In the genomic region with DNA sequence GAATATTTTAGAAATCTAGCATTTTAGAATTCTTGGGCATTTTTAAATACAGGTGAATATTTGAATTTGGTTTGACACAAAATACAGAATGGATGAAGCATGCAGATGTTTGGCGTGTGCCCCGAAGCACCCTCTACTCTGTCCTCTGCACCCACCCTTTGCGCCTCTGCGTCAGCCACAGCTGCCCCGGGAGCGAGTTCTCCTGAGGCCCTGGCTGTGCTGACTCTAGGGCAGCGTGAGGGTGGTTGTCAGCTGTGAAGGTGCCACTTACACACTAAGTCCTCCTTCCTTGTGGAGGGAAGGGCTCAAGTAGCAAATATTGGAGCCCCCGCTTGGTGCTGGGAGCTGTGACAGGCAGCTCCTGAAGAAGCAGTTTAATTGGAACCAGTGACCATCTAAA, we compare ENCODE assay signal across 14 cellular contexts. TPM values are rescaled to one million over a fixed set of nuclear protein-coding genes. Genes with fewer than 3 reads are reported as not detected.
DNase-seq lines count a peak whose midpoint lies in the region; ATAC-seq, FAIRE-seq and TF ChIP-seq lines count a peak whose summit lies in the region.
"Had no signal": no experiment of that assay in that cellular context is flagged by ENCODE, and none has a peak within 500 bp of the region (broad histone marks: within the 10 kb centered on the region; RNA-seq: fewer than 3 reads in every experiment).

No MANE protein-coding gene starts in this region.

- no peaks in the 10 kb centered on the region for H3K27me3 Mint-ChIP-seq in CD8-positive, alpha-beta T cell (ENCODE audit: low read depth)
- H3K27me3 Mint-ChIP-seq in WTC11 (ENCODE audit: low read depth): no peaks in the 10 kb centered on the region
- H3K27me3 Mint-ChIP-seq: activated naive CD4-positive, alpha-beta T cell treated with anti-CD3 and anti-CD28 coated beads, Interleukin-2, amount 10 ng/mL, durations not matched to agents 7 days and 5 days had no signal

- no peak overlapping the region for H3K27ac ChIP-seq in CD8-positive, alpha-beta T cell (ENCODE audit: low read depth, low read length)
- H3K27ac ChIP-seq in heart left ventricle (peak overlapping the region in 5 of 12 donors; percentile 0 to 54 (median 25)), psoas muscle (no peak overlapping the region)

- no peaks in the 10 kb centered on the region for H3K9me3 Mint-ChIP-seq in CD8-positive, alpha-beta T cell
- no peaks in the 10 kb centered on the region for H3K9me3 Mint-ChIP-seq in WTC11
- H3K9me3 Mint-ChIP-seq: activated naive CD4-positive, alpha-beta T cell treated with anti-CD3 and anti-CD28 coated beads, Interleukin-2, amount 10 ng/mL, durations not matched to agents 7 days and 5 days had no signal

- FAIRE-seq in urothelium cell line (lab: Jason Lieb, UNC): no peak

- TF ChIP-seq CTCF in CD8-positive, alpha-beta T cell (IDR thresholded peaks at IDR 0.05): no peak
- TF ChIP-seq CTCF in WTC11 (IDR thresholded peaks at IDR 0.05): no peak
- no peak for TF ChIP-seq CTCF in heart left ventricle (IDR thresholded peaks at IDR 0.05)
- TF ChIP-seq CTCF in psoas muscle (IDR thresholded peaks at IDR 0.05): no peak

- H3K27me3 ChIP-seq in CD8-positive, alpha-beta T cell (ENCODE audit: insufficient read depth, low read length): no peaks in the 10 kb centered on the region
- H3K27me3 ChIP-seq in heart left ventricle: no peaks in the 10 kb centered on the region
- no peaks in the 10 kb centered on the region for H3K27me3 ChIP-seq in psoas muscle (ENCODE audit: insufficient read depth in 3 of 3, low read length in 2 of 3)
- H3K27me3 ChIP-seq: tibial nerve had no signal

- no peak for DNase-seq in CD8-positive, alpha-beta T cell
- DNase-seq in WTC11 (ENCODE audit: low spot score) (no peak), heart left ventricle (no peak), psoas muscle (no peak), urothelium cell line (ENCODE audit: low spot score) (no peak), NCI-H748 treated with DMSO at 0.1 percent for 48 hours (lab: John Stamatoyannopoulos, UW) (no peak)
- DNase-seq: activated naive CD4-positive, alpha-beta T cell treated with anti-CD3 and anti-CD28 coated beads, Interleukin-2, amount 10 ng/mL, durations not matched to agents 7 days and 5 days; DMS79 treated with DMSO at 0.1 percent for 48 hours; HCEC 1CT; stimulated activated CD4-positive, alpha-beta T cell treated with anti-CD3 and anti-CD28 coated beads, Interleukin-15, amount 100 ng/mL, for 24 hours had no signal

- ATAC-seq in CD8-positive, alpha-beta T cell: no peak
- ATAC-seq in WTC11 (no peak), heart left ventricle (peak in 3 of 4 donors; percentile 38 to 49 (median 40)), psoas muscle (peak in 2 of 4 donors; percentile 22 to 31), GM19351 (IDR thresholded peaks at IDR 0.05; ENCODE audit: unreplicated experiment) (no peak), HG02623 (IDR thresholded peaks at IDR 0.05; ENCODE audit: unreplicated experiment) (no peak)

- WGBS in heart left ventricle, 4 donors: 64 to 65% (median 65%) methylated on average over 8 of the region's 8 CpGs
- 83 to 89% (median 84%) methylated on average over 8 of the region's 8 CpGs for WGBS in psoas muscle, 3 donors

- H3K36me3 Mint-ChIP-seq in CD8-positive, alpha-beta T cell: peaks cover 63% of the 10 kb centered on the region
- H3K36me3 Mint-ChIP-seq in WTC11: peaks cover 52% of the 10 kb centered on the region

- CTCF ChIA-PET in CD8-positive, alpha-beta T cell (lab: Charles Lee): interaction anchor here (0.9 kb wide), 1 partner anchor 402 kb away, joined by 4 read pairs; no protein-coding TSS in a partner anchor
- CTCF ChIA-PET in WTC11 (lab: Charles Lee): interaction anchor here (0.6 to 0.9 kb wide), 2 partner anchors 37 to 334 kb away, joined by 3 to 4 read pairs; no protein-coding TSS in a partner anchor

- no peak overlapping the region for H3K4me3 Mint-ChIP-seq in CD8-positive, alpha-beta T cell
- H3K4me3 Mint-ChIP-seq in WTC11: no peak overlapping the region
- H3K4me3 Mint-ChIP-seq: activated naive CD4-positive, alpha-beta T cell treated with anti-CD3 and anti-CD28 coated beads, Interleukin-2, amount 10 ng/mL, durations not matched to agents 7 days and 5 days had no signal

- H3K4me1 Mint-ChIP-seq in CD8-positive, alpha-beta T cell (ENCODE audit: low read depth): peaks cover 31% of the 10 kb centered on the region
- peaks cover 20% of the 10 kb centered on the region for H3K4me1 Mint-ChIP-seq in WTC11

- H3K4me3 ChIP-seq in CD8-positive, alpha-beta T cell (ENCODE audit: low read depth, low read length): no peak overlapping the region
- peak overlapping the region in 3 of 12 donors; percentile 14 to 20 (median 17) for H3K4me3 ChIP-seq in heart left ventricle
- H3K4me3 ChIP-seq in psoas muscle: peak overlapping the region; percentile 8
- H3K4me3 ChIP-seq: SK-N-MC, tibial nerve had no signal

- no peak for TF ChIP-seq POLR2A in heart left ventricle (IDR thresholded peaks at IDR 0.05)

- intact Hi-C loops in CD8-positive, alpha-beta T cell (cut with DNase I, micrococcal nuclease): no loop called here
- intact Hi-C loops in heart left ventricle (cut with DNase I) (loop anchor here in 1 of 10 donors (5.0 kb wide), 1 partner anchor 33 kb away; no protein-coding TSS in a partner anchor), psoas muscle (cut with DNase I) (no loop called here)

- POLR2A ChIA-PET in CD8-positive, alpha-beta T cell (lab: Charles Lee): interaction anchor here (0.6 to 1.1 kb wide), 2 partner anchors 18 to 272 kb away, joined by 3 to 4 read pairs; no protein-coding TSS in a partner anchor
- POLR2A ChIA-PET in WTC11 (lab: Charles Lee): no interaction called here

- peaks cover 10% of the 10 kb centered on the region for H3K4me1 ChIP-seq in CD8-positive, alpha-beta T cell (ENCODE audit: insufficient read depth, low read length)
- H3K4me1 ChIP-seq in heart left ventricle: peaks cover 13 to 64% (median 57%) of the 10 kb centered on the region in 12 donors
- peaks cover 48% of the 10 kb centered on the region for H3K4me1 ChIP-seq in psoas muscle

- H3K36me3 ChIP-seq in CD8-positive, alpha-beta T cell (ENCODE audit: insufficient read depth, low read length): peaks cover 28% of the 10 kb centered on the region
- H3K36me3 ChIP-seq in heart left ventricle (peaks cover 0 to 73% (median 44%) of the 10 kb centered on the region in 9 donors), psoas muscle (ENCODE audit: insufficient read depth in 1 of 2, low read depth in 1 of 2) (peaks cover 4 to 47% of the 10 kb centered on the region in 2 donors)

- no peaks in the 10 kb centered on the region for H3K9me3 ChIP-seq in CD8-positive, alpha-beta T cell (ENCODE audit: low read length)
- no peaks in the 10 kb centered on the region for H3K9me3 ChIP-seq in heart left ventricle
- no peaks in the 10 kb centered on the region for H3K9me3 ChIP-seq in psoas muscle
- H3K9me3 ChIP-seq: tibial nerve had no signal

- H3K27ac Mint-ChIP-seq in CD8-positive, alpha-beta T cell: peak overlapping the region; percentile 57
- H3K27ac Mint-ChIP-seq in WTC11: peak overlapping the region; percentile 92; the same call in 1 of the 2 replicates

TF ChIP-seq in WTC11, 78 proteins besides CTCF, POLR2A, EP300 and RAD21 (continues in another document):
- TF ChIP-seq, protein P1, sequence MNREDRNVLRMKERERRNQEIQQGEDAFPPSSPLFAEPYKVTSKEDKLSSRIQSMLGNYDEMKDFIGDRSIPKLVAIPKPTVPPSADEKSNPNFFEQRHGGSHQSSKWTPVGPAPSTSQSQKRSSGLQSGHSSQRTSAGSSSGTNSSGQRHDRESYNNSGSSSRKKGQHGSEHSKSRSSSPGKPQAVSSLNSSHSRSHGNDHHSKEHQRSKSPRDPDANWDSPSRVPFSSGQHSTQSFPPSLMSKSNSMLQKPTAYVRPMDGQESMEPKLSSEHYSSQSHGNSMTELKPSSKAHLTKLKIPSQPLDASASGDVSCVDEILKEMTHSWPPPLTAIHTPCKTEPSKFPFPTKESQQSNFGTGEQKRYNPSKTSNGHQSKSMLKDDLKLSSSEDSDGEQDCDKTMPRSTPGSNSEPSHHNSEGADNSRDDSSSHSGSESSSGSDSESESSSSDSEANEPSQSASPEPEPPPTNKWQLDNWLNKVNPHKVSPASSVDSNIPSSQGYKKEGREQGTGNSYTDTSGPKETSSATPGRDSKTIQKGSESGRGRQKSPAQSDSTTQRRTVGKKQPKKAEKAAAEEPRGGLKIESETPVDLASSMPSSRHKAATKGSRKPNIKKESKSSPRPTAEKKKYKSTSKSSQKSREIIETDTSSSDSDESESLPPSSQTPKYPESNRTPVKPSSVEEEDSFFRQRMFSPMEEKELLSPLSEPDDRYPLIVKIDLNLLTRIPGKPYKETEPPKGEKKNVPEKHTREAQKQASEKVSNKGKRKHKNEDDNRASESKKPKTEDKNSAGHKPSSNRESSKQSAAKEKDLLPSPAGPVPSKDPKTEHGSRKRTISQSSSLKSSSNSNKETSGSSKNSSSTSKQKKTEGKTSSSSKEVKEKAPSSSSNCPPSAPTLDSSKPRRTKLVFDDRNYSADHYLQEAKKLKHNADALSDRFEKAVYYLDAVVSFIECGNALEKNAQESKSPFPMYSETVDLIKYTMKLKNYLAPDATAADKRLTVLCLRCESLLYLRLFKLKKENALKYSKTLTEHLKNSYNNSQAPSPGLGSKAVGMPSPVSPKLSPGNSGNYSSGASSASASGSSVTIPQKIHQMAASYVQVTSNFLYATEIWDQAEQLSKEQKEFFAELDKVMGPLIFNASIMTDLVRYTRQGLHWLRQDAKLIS (CRISPR knock-in tag; IDR thresholded peaks at IDR 0.05; ENCODE audit: borderline replicate concordance): no peak
- TF ChIP-seq CREM (CRISPR knock-in tag; IDR thresholded peaks at IDR 0.05): no peak
- TF ChIP-seq ZNF263 (CRISPR knock-in tag; IDR thresholded peaks at IDR 0.05; ENCODE audit: low read depth): no peak
- no peak for TF ChIP-seq TCF7 (CRISPR knock-in tag; IDR thresholded peaks at IDR 0.05; ENCODE audit: low read depth)
- TF ChIP-seq ZNF423 (CRISPR knock-in tag; IDR thresholded peaks at IDR 0.05): no peak
- no peak for TF ChIP-seq ZBTB21 (CRISPR knock-in tag; IDR thresholded peaks at IDR 0.05; ENCODE audit: borderline replicate concordance)

RNA-seq across cellular contexts. Expression of a gene that starts 25.0 kb away (rescaled TPM):
- 10 to 100 TPM; 70.3 to 74.8 TPM for total RNA-seq in CD8-positive, alpha-beta T cell
- total RNA-seq in WTC11 (2021) (260 to 281 TPM (median 260 TPM) in 3 replicates), heart left ventricle (100 to 1,000 TPM in 8 of 9 donors, 10 to 100 TPM in 1; 83.7 to 189 (median 153) TPM), psoas muscle (100 to 1,000 TPM; 141 to 189 (median 175) TPM)
- polyA plus RNA-seq in heart left ventricle (100 to 1,000 TPM; 117 to 153 TPM), psoas muscle (100 to 1,000 TPM; 167 to 284 (median 238) TPM)

RNA-seq across cellular contexts. Expression of a gene that starts 48.4 kb away (rescaled TPM):
- 10 to 100 TPM; 35.4 to 40.4 TPM for total RNA-seq in CD8-positive, alpha-beta T cell
- total RNA-seq in WTC11 (2021) (32.7 to 38.7 TPM (median 33.6 TPM) in 3 replicates), heart left ventricle (10 to 100 TPM in 3 of 9 donors, 1 to 10 TPM in 6; 5.3 to 14.7 (median 7.4) TPM), psoas muscle (10 to 100 TPM in 3 of 4 donors, 1 to 10 TPM in 1; 9.2 to 16.8 (median 12.8) TPM)
- polyA plus RNA-seq in heart left ventricle (10 to 100 TPM in 1 of 2 donors, 1 to 10 TPM in 1; 4.1 to 17.2 TPM), psoas muscle (10 to 100 TPM; 10.6 to 23.8 (median 12.1) TPM)

RNA-seq across cellular contexts. Expression of a gene that starts 50.6 kb away (rescaled TPM):
- 1 to 10 TPM; 7.1 to 7.7 TPM for total RNA-seq in CD8-positive, alpha-beta T cell
- 20.0 to 22.5 TPM (median 21.6 TPM) in 3 replicates for total RNA-seq in WTC11 (2021)
- 10 to 100 TPM; 17.2 to 31.2 (median 21.9) TPM for total RNA-seq in heart left ventricle
- 10 to 100 TPM; 18.2 TPM for polyA plus RNA-seq in heart left ventricle
- total RNA-seq in psoas muscle: 10 to 100 TPM; 24.9 to 44.2 (median 32.8) TPM
- polyA plus RNA-seq in psoas muscle: 100 to 1,000 TPM in 1 of 3 donors, 10 to 100 TPM in 2; 12.6 to 108 (median 31.8) TPM

Comparison
In these comparisons a context has a peak if more than half of its experiments do, and no peak if none do; other contexts are left out.
1. ATAC-seq: peak in heart left ventricle (3 of 4); none in CD8-positive, alpha-beta T cell (single experiment), WTC11 (single experiment), GM19351 (single experiment) and HG02623 (single experiment).